26 cellular contexts compared by ENCODE assay signal in the genomic region with DNA sequence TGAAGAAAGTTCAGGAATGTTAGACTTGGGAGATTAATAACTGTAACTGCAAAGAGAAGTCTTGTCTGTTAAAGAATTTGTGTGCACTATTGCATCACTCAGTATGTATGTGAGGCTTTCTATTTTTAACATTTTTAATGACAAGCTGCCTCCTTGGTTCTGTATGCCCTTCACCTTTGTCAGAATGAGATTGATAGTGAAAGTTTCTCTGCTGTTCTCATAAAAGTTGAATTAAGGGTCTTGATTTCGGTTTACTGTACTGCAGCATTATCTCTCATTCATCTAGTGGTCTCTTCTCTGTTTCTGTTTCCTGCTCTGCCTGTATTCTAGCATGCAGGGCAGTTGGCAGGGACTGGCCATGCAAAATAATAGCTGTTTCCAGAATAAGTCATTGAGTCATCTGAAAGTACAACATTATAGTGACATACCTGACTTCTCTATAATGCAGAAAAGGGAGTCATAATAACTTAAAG.
DNase-seq lines count a peak whose midpoint lies in the region; TF ChIP-seq lines count a peak whose summit lies in the region.
"Had no signal": no experiment of that assay in that cellular context is flagged by ENCODE, and none has a peak within 500 bp of the region (broad histone marks: within the 10 kb centered on the region; RNA-seq: fewer than 3 reads in every experiment).

No MANE protein-coding gene starts in this region.

- H2AFZ ChIP-seq in Loucy (ENCODE audit: low read length) (no peak overlapping the region), smooth muscle cell (ENCODE audit: low read depth) (no peak overlapping the region)

- no peak for TF ChIP-seq CTCF in Loucy (conservative IDR thresholded peaks at IDR 0.05; ENCODE audit: low read length)
- TF ChIP-seq CTCF in fibroblast of villous mesenchyme (IDR thresholded peaks at IDR 0.05; ENCODE audit: insufficient read depth, low read depth, low read length) = no peak
- TF ChIP-seq CTCF in smooth muscle cell (IDR thresholded peaks at IDR 0.05; ENCODE audit: borderline replicate concordance, insufficient read depth, poor library complexity, severe bottlenecking) = no peak
- no peak for TF ChIP-seq CTCF in breast epithelium (IDR thresholded peaks at IDR 0.05)

- DNase-seq in NOMO-1 treated with DMSO at 0.1 percent for 48 hours (lab: John Stamatoyannopoulos, UW; ENCODE audit: unreplicated experiment) (peak; percentile 55), NOMO-1 treated with dmso at 0.1 percent for 144 hours (lab: John Stamatoyannopoulos, UW; ENCODE audit: unreplicated experiment) (no peak), fibroblast of villous mesenchyme (ENCODE audit: low read depth) (peak; percentile 61), smooth muscle cell (lab: John Stamatoyannopoulos, UW; ENCODE audit: unreplicated experiment) (no peak), breast epithelium (ENCODE audit: low spot score in 2 of 2) (no peak), NCI-H2171 (lab: John Stamatoyannopoulos, UW) (no peak), NCI-H526 treated with DMSO at 0.1 percent for 48 hours (lab: John Stamatoyannopoulos, UW) (no peak)
- DNase-seq: activated CD4-positive, alpha-beta T cell treated with anti-CD3 and anti-CD28 coated beads for 36 hours; activated T-cell treated with anti-CD3 and anti-CD28 coated beads, Interleukin-2, amount 50 U/mL, for 72 hours; CD8-positive, alpha-beta T cell; DMS53; effector memory CD8-positive, alpha-beta T cell; esophagus squamous epithelium; Karpas-422; mucosa of descending colon; NCI-H1417; NCI-H69; OCI-M1; SHP77; stimulated activated CD4-positive, alpha-beta T cell treated with anti-CD3 and anti-CD28 coated beads, Interleukin-4, amount 100 ng/mL, for 1 hour; stimulated activated naive CD8-positive, alpha-beta T cell treated with anti-CD3 and anti-CD28 coated beads, Interleukin-15, amount 100 ng/mL, for 72 hours; transverse colon had no signal

- WGBS in smooth muscle cell (ENCODE audit: low lambda C conversion rate) = 23% methylated on average over 1 of the region's 1 CpG

- H3K27me3 ChIP-seq in Loucy (ENCODE audit: insufficient read depth, low read length, poor library complexity, severe bottlenecking) (no peaks in the 10 kb centered on the region), smooth muscle cell (ENCODE audit: low read depth) (no peaks in the 10 kb centered on the region), breast epithelium (no peaks in the 10 kb centered on the region)
- H3K27me3 ChIP-seq: esophagus squamous epithelium, transverse colon had no signal

- H3K4me3 ChIP-seq in Loucy (ENCODE audit: low read length, poor library complexity, severe bottlenecking) (peak overlapping the region; percentile 49), fibroblast of villous mesenchyme (ENCODE audit: low read depth, low read length) (no peak overlapping the region), smooth muscle cell (no peak overlapping the region), breast epithelium (no peak overlapping the region)
- H3K4me3 ChIP-seq: esophagus squamous epithelium, mucosa of descending colon, prostate gland, skin epidermis, transverse colon had no signal

- H3K36me3 ChIP-seq in Loucy (ENCODE audit: insufficient read depth, low read length) (no peaks in the 10 kb centered on the region), smooth muscle cell (ENCODE audit: low read depth) (no peaks in the 10 kb centered on the region), breast epithelium (no peaks in the 10 kb centered on the region)
- H3K36me3 ChIP-seq: esophagus squamous epithelium, prostate gland, transverse colon had no signal

- intact Hi-C loops in breast epithelium (cut with DNase I; ENCODE audit: low total_unique reads) = no loop called here

- H3K4me1 ChIP-seq in Loucy (ENCODE audit: insufficient read depth, low read length, poor library complexity, severe bottlenecking) (peaks cover 46% of the 10 kb centered on the region), smooth muscle cell (ENCODE audit: low read depth) (peaks cover 45% of the 10 kb centered on the region), breast epithelium (no peaks in the 10 kb centered on the region)
- H3K4me1 ChIP-seq: esophagus squamous epithelium, prostate gland, transverse colon had no signal

- H3K27ac ChIP-seq in smooth muscle cell (ENCODE audit: low read depth) = peak overlapping the region; percentile 97
- H3K27ac ChIP-seq in breast epithelium = no peak overlapping the region
- H3K27ac ChIP-seq: 22Rv1, esophagus squamous epithelium, prostate gland, skin epidermis, transverse colon had no signal

- no peak for TF ChIP-seq POLR2A in breast epithelium (IDR thresholded peaks at IDR 0.05)

- no peaks in the 10 kb centered on the region for H3K79me2 ChIP-seq in Loucy (ENCODE audit: insufficient read depth, low read length)
- H3K79me2 ChIP-seq in smooth muscle cell (ENCODE audit: low read depth) = no peaks in the 10 kb centered on the region

- H3F3A ChIP-seq in Loucy (ENCODE audit: low read depth) (0 out of 2 replicates have a peak, but pooled peaks cover 6% of the 10 kb centered on the region), smooth muscle cell (ENCODE audit: low read depth) (peaks cover 14% of the 10 kb centered on the region)

- H3K9ac ChIP-seq in Loucy (ENCODE audit: low read depth, low read length, poor library complexity, severe bottlenecking) (peak overlapping the region; percentile 25), smooth muscle cell (ENCODE audit: low read depth) (no peak overlapping the region)

- no peaks in the 10 kb centered on the region; the same call in 1 of the 2 replicates for H3K9me3 ChIP-seq in Loucy (ENCODE audit: insufficient read depth, low read depth, low read length)
- no peaks in the 10 kb centered on the region for H3K9me3 ChIP-seq in smooth muscle cell (replicated peaks; ENCODE audit: low read depth)
- no peaks in the 10 kb centered on the region for H3K9me3 ChIP-seq in breast epithelium
- H3K9me3 ChIP-seq: esophagus squamous epithelium, mucosa of descending colon, prostate gland, transverse colon had no signal

- H4K20me1 ChIP-seq in Loucy (ENCODE audit: insufficient read depth, low read length, poor library complexity, severe bottlenecking) (no peaks in the 10 kb centered on the region), smooth muscle cell (ENCODE audit: low read depth) (no peaks in the 10 kb centered on the region)

- no peaks in the 10 kb centered on the region for H3K9me2 ChIP-seq in Loucy (replicated peaks; ENCODE audit: low read depth, low read length)

- peak overlapping the region; percentile 66 for H3K4me2 ChIP-seq in Loucy (ENCODE audit: low read depth, low read length, poor library complexity, severe bottlenecking)
- peak overlapping the region; percentile 81 for H3K4me2 ChIP-seq in smooth muscle cell

Comparison
In these comparisons a context has a peak if more than half of its experiments do, and no peak if none do; other contexts are left out.
1. DNase-seq: peak in NOMO-1 treated with DMSO at 0.1 percent for 48 hours (single experiment) and fibroblast of villous mesenchyme (single experiment); none in NOMO-1 treated with dmso at 0.1 percent for 144 hours (single experiment), smooth muscle cell (single experiment), breast epithelium (0 of 2), NCI-H2171 (single experiment) and NCI-H526 treated with DMSO at 0.1 percent for 48 hours (single experiment).